ENCODE assay signal across 27 cellular contexts in genomic region chr6:31378721-31379103, GRCh38.
"Had no signal": no experiment of that assay in that cellular context is flagged by ENCODE, and none has a peak within 500 bp of the region (broad histone marks: within the 10 kb centered on the region; RNA-seq: fewer than 3 reads in every experiment).

No MANE protein-coding gene starts in this region.

- H3K9me3 ChIP-seq: esophagus muscularis mucosa, gastroesophageal sphincter had no signal

- DNase-seq: activated B cell treated with CpG ODN at 0.5 μM for 24 hours; activated CD4-positive, alpha-beta T cell treated with anti-CD3 and anti-CD28 coated beads for 48 hours; activated CD4-positive, alpha-beta T cell treated with anti-CD3 and anti-CD28 coated beads, Interleukin-2, amount 50 U/mL, for 1 hour; activated CD4-positive, alpha-beta T cell treated with anti-CD3 and anti-CD28 coated beads, Interleukin-2, amount 50 U/mL, for 48 hours; activated CD8-positive, alpha-beta memory T cell treated with anti-CD3 and anti-CD28 coated beads for 24 hours; activated CD8-positive, alpha-beta T cell treated with anti-CD3 and anti-CD28 coated beads for 36 hours; activated effector memory CD4-positive, alpha-beta T cell treated with Interleukin-2 at 50 U/mL for 16 hours; activated gamma-delta T cell treated with Interleukin-2 at 50 U/mL for 16 hours; activated naive CD4-positive, alpha-beta T cell treated with anti-CD3 and anti-CD28 coated beads, Interleukin-2, amount 50 U/mL, for 16 hours; activated naive CD4-positive, alpha-beta T cell treated with Interleukin-2 at 50 U/mL for 16 hours; activated T-cell treated with anti-CD3 and anti-CD28 coated beads, Interleukin-2, amount 50 U/mL, for 4 hours; amniotic stem cell; anterior cingulate cortex; brain microvascular endothelial cell; dorsolateral prefrontal cortex; effector CD4-positive, alpha-beta T cell; effector memory CD8-positive, alpha-beta T cell; erythroblast; foreskin melanocyte; T-cell; T-helper 9 cell; WERI-Rb-1 had no signal

- H3K36me3 ChIP-seq: brain microvascular endothelial cell, esophagus muscularis mucosa, gastroesophageal sphincter, WERI-Rb-1 had no signal

- H3K4me1 ChIP-seq: esophagus muscularis mucosa, gastroesophageal sphincter had no signal

- H3K27ac ChIP-seq: brain microvascular endothelial cell, coronary artery, dorsolateral prefrontal cortex, esophagus muscularis mucosa, gastroesophageal sphincter, WERI-Rb-1 had no signal

- H3K4me3 ChIP-seq: coronary artery, dorsolateral prefrontal cortex, esophagus muscularis mucosa, gastroesophageal sphincter had no signal

- ATAC-seq: activated CD4-positive, CD25-positive, alpha-beta regulatory T cell treated with anti-CD3 and anti-CD28 coated beads, Interleukin-2, amount 50 U/mL, for 24 hours; activated CD8-positive, alpha-beta T cell treated with anti-CD3 and anti-CD28 coated beads for 36 hours; activated T-cell treated with anti-CD3 and anti-CD28 coated beads, Interleukin-2, amount 50 U/mL, for 4 hours; activated T-helper 17 cell treated with anti-CD3 and anti-CD28 coated beads, Interleukin-2, amount 50 U/mL, for 72 hours; effector memory CD8-positive, alpha-beta T cell; gastroesophageal sphincter; T-cell had no signal
